ENCODE assay signal across 25 cellular contexts in genomic region chr3:31167666-31168065, GRCh38.
DNase-seq lines count a peak whose midpoint lies in the region; ATAC-seq, FAIRE-seq and TF ChIP-seq lines count a peak whose summit lies in the region.
"Had no signal": no experiment of that assay in that cellular context is flagged by ENCODE, and none has a peak within 500 bp of the region (broad histone marks: within the 10 kb centered on the region; RNA-seq: fewer than 3 reads in every experiment).

No MANE protein-coding gene starts in this region.

- H3K9ac ChIP-seq in astrocyte (ENCODE audit: low read length) (no peak overlapping the region), trophoblast cell (ENCODE audit: low read length) (no peak overlapping the region)

- H3K79me2 ChIP-seq in astrocyte (ENCODE audit: insufficient read depth, low read length), result no peaks in the 10 kb centered on the region
- H3K79me2 ChIP-seq in trophoblast cell (ENCODE audit: control insufficient read depth, insufficient read depth, low read length, poor library complexity), result no peaks in the 10 kb centered on the region

- no peak for TF ChIP-seq POLR2A in upper lobe of left lung (IDR thresholded peaks at IDR 0.05)

- H3K4me3 Mint-ChIP-seq in HFFc6 (no peak overlapping the region), astrocyte (ENCODE audit: unreplicated experiment) (no peak overlapping the region), CD14-positive monocyte (no peak overlapping the region)

- peak; percentile 7 for DNase-seq in HFFc6
- peak; percentile 44 for DNase-seq in astrocyte (ENCODE audit: low read depth)
- peak; percentile 49 for DNase-seq in fibroblast of the aortic adventitia (ENCODE audit: low read depth)
- DNase-seq in trophoblast cell, result peak; percentile 42 to 75
- no peak for DNase-seq in upper lobe of left lung
- no peak for DNase-seq in NCI-H1105 treated with DMSO at 0.1 percent for 48 hours (lab: John Stamatoyannopoulos, UW)
- DNase-seq in activated CD8-positive, alpha-beta memory T cell treated with anti-CD3 and anti-CD28 coated beads, Interleukin-2, amount 50 U/mL, for 48 hours, result no peak
- no peak for DNase-seq in CD14-positive monocyte (ENCODE audit: low spot score)
- DNase-seq: BE2C; Calu3; DMS79 treated with DMSO at 0.1 percent for 48 hours; GOT3; Karpas-422; NCI-H1105; NCI-H146; NCI-H1930; NCI-H446; NCI-H524 treated with DMSO at 0.1 percent for 48 hours; NCI-H774; NK-92 treated with Interleukin-12 subunit alpha and Interleukin-12 subunit beta, amount 100 ng/mL, for 24 hours; PC-3; Right ventricle myocardium superior had no signal

- H3K4me1 ChIP-seq in astrocyte (ENCODE audit: insufficient read depth, low read length), result peaks cover 51% of the 10 kb centered on the region
- H3K4me1 ChIP-seq in trophoblast cell (ENCODE audit: control insufficient read depth in 1 of 2, insufficient read depth in 2 of 2, low read length in 2 of 2), result peaks cover 5 to 13% of the 10 kb centered on the region in 2 experiments
- peaks cover 0 to 30% (median 18%) of the 10 kb centered on the region in 4 donors for H3K4me1 ChIP-seq in upper lobe of left lung
- H3K4me1 ChIP-seq: BE2C had no signal

- no peak overlapping the region for H2BK12ac ChIP-seq in trophoblast cell (ENCODE audit: low read length)

- H3K4ac ChIP-seq in trophoblast cell (ENCODE audit: low read depth, low read length), result no peak overlapping the region

- H4K8ac ChIP-seq in trophoblast cell (ENCODE audit: low read depth, low read length), result no peak overlapping the region

- H3K27me3 Mint-ChIP-seq in HFFc6 (ENCODE audit: insufficient read depth) (no peaks in the 10 kb centered on the region), astrocyte (ENCODE audit: low read depth, unreplicated experiment) (no peaks in the 10 kb centered on the region), CD14-positive monocyte (ENCODE audit: low read depth in 3 of 3) (peaks cover 0 to 1% (median 0%) of the 10 kb centered on the region in 3 donors)

- no peaks in the 10 kb centered on the region for H3K36me3 Mint-ChIP-seq in HFFc6 (ENCODE audit: low read depth)
- H3K36me3 Mint-ChIP-seq in astrocyte (ENCODE audit: low read depth, unreplicated experiment), result no peaks in the 10 kb centered on the region
- H3K36me3 Mint-ChIP-seq in CD14-positive monocyte, result no peaks in the 10 kb centered on the region

- H4K91ac ChIP-seq in trophoblast cell (ENCODE audit: low read depth, low read length), result no peak overlapping the region

- H3K27ac ChIP-seq in astrocyte (ENCODE audit: low read depth, low read length), result peak overlapping the region; percentile 86
- peak overlapping the region; percentile 41 for H3K27ac ChIP-seq in trophoblast cell (ENCODE audit: low read depth, low read length)
- H3K27ac ChIP-seq in upper lobe of left lung, result peak overlapping the region in 1 of 4 donors; percentile 50
- H3K27ac ChIP-seq: HL-60 had no signal

- H3K4me3 ChIP-seq in astrocyte (ENCODE audit: insufficient read depth, low read depth, low read length), result no peak overlapping the region
- H3K4me3 ChIP-seq in fibroblast of the aortic adventitia (ENCODE audit: low read depth, low read length), result no peak overlapping the region
- no peak overlapping the region for H3K4me3 ChIP-seq in trophoblast cell (ENCODE audit: low read depth, low read length)
- no peak overlapping the region for H3K4me3 ChIP-seq in upper lobe of left lung
- H3K4me3 ChIP-seq: HAP-1 had no signal

- H4K20me1 ChIP-seq in astrocyte (ENCODE audit: insufficient read depth, low read length), result no peaks in the 10 kb centered on the region

- no peak overlapping the region for H2BK5ac ChIP-seq in trophoblast cell (ENCODE audit: low read depth, low read length, poor library complexity)

- no peaks in the 10 kb centered on the region for H3K9me3 Mint-ChIP-seq in HFFc6
- H3K9me3 Mint-ChIP-seq in astrocyte (ENCODE audit: unreplicated experiment), result no peaks in the 10 kb centered on the region
- H3K9me3 Mint-ChIP-seq in CD14-positive monocyte, result peaks cover 0 to 1% (median 0%) of the 10 kb centered on the region in 7 donors

- no peak overlapping the region for H4K12ac ChIP-seq in trophoblast cell (ENCODE audit: low read depth, low read length)

- H3K9me3 ChIP-seq in astrocyte (ENCODE audit: insufficient read depth, low read depth, low read length), result no peaks in the 10 kb centered on the region
- H3K9me3 ChIP-seq in trophoblast cell (ENCODE audit: insufficient read depth, low read depth, low read length), result no peaks in the 10 kb centered on the region
- no peaks in the 10 kb centered on the region for H3K9me3 ChIP-seq in upper lobe of left lung
- H3K9me3 ChIP-seq: BE2C, HAP-1 had no signal

- no peak for ATAC-seq in upper lobe of left lung (ENCODE audit: low FRiP score in 2 of 2)
- ATAC-seq: PC-3 had no signal

- H3K36me3 ChIP-seq in astrocyte (ENCODE audit: insufficient read depth, low read length) (no peaks in the 10 kb centered on the region), trophoblast cell (ENCODE audit: control insufficient read depth in 1 of 2, insufficient read depth in 2 of 2, low read length in 2 of 2) (no peaks in the 10 kb centered on the region), upper lobe of left lung (no peaks in the 10 kb centered on the region)
- H3K36me3 ChIP-seq: BE2C, HAP-1 had no signal

- H2BK120ac ChIP-seq in trophoblast cell (ENCODE audit: insufficient read depth, low read length, poor library complexity), result no peak overlapping the region

- H3K4me1 Mint-ChIP-seq in HFFc6 (ENCODE audit: low read depth) (peaks cover 64% of the 10 kb centered on the region), astrocyte (ENCODE audit: low read depth, unreplicated experiment) (peaks cover 64% of the 10 kb centered on the region), CD14-positive monocyte (peaks cover 4% of the 10 kb centered on the region)

- intact Hi-C loops in CD14-positive monocyte (cut with micrococcal nuclease), result no loop called here

- H3K27ac Mint-ChIP-seq in HFFc6 (no peak overlapping the region), astrocyte (ENCODE audit: unreplicated experiment) (peak overlapping the region; percentile 43), CD14-positive monocyte (no peak overlapping the region)

- FAIRE-seq in astrocyte (lab: Jason Lieb, UNC), result peak; percentile 76
- FAIRE-seq: GM18507 had no signal

- TF ChIP-seq EP300 in upper lobe of left lung (IDR thresholded peaks at IDR 0.05), result no peak

- no peak for TF ChIP-seq CTCF in HFFc6 (IDR thresholded peaks at IDR 0.05)
- no peak for TF ChIP-seq CTCF in astrocyte (IDR thresholded peaks at IDR 0.05; ENCODE audit: insufficient read depth, low read depth, low read length)
- no peak for TF ChIP-seq CTCF in fibroblast of the aortic adventitia (IDR thresholded peaks at IDR 0.05; ENCODE audit: insufficient read depth, low read length)
- no peak for TF ChIP-seq CTCF in upper lobe of left lung (IDR thresholded peaks at IDR 0.05)
- no peak for TF ChIP-seq CTCF in CD14-positive monocyte (IDR thresholded peaks at IDR 0.05)

- no CpG with 5 or more reads among the region's 3 CpGs for WGBS in trophoblast cell (ENCODE audit: extremely low coverage, insufficient coverage, insufficient read length)
- 92% methylated on average over 3 of the region's 3 CpGs for WGBS in upper lobe of left lung, 2 donors

- H3K4me2 ChIP-seq in astrocyte (ENCODE audit: low read length) (peak overlapping the region; percentile 10), trophoblast cell (ENCODE audit: low read length) (no peak overlapping the region)

- no peak overlapping the region for H3K18ac ChIP-seq in trophoblast cell (ENCODE audit: low read length)

- no peak overlapping the region for H3K14ac ChIP-seq in trophoblast cell (ENCODE audit: low read length)

- no peak overlapping the region for H3K23ac ChIP-seq in trophoblast cell (ENCODE audit: low read length)

- peaks cover 11% of the 10 kb centered on the region for H3K79me1 ChIP-seq in trophoblast cell (ENCODE audit: low read length)

- H3K27me3 ChIP-seq in astrocyte (ENCODE audit: insufficient read depth, low read length) (no peaks in the 10 kb centered on the region), trophoblast cell (ENCODE audit: insufficient read depth, low read length) (no peaks in the 10 kb centered on the region), upper lobe of left lung (no peaks in the 10 kb centered on the region)
- H3K27me3 ChIP-seq: BE2C had no signal

- H2AK5ac ChIP-seq in trophoblast cell (ENCODE audit: low read length), result no peak overlapping the region

- H2AFZ ChIP-seq in astrocyte (ENCODE audit: low read depth, low read length), result no peak overlapping the region
- no peak overlapping the region for H2AFZ ChIP-seq in trophoblast cell (ENCODE audit: insufficient read depth, low read length, poor library complexity)

Comparison
In these comparisons a context has a peak if more than half of its experiments do, and no peak if none do; other contexts are left out.
1. DNase-seq: peak in HFFc6 (single experiment), astrocyte (single experiment), fibroblast of the aortic adventitia (single experiment) and trophoblast cell (2 of 2); none in upper lobe of left lung (0 of 2), NCI-H1105 treated with DMSO at 0.1 percent for 48 hours (single experiment), activated CD8-positive, alpha-beta memory T cell treated with anti-CD3 and anti-CD28 coated beads, Interleukin-2, amount 50 U/mL, for 48 hours (single experiment) and CD14-positive monocyte (single experiment).